ENCODE assay signal across 8 cellular contexts in the genomic region with DNA sequence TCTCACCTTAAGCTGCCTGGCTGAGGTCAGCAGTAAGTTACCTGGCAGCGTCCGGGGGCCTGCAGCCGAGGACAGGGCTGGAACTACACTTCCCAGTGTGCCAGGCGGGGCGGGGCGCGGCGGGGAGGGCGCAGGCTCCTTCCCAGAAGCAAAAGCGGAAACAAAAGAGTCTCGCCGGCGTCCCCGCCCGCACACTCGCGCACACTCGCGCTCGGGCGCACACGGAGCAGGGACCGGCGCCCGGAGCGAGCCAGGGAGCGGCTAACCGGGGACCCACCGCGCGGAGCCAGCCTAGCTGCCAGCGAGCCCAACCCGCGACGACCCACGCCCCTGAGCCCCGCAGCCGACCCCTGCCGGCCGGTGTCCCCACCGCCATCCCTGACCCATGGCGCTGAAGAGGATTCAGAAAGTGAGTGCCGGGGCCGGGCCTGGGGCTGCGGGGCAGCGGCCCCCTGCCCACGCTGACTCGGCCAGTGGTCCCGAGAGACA. TPM values are rescaled to one million over a fixed set of nuclear protein-coding genes. Genes with fewer than 3 reads are reported as not detected.
A peak's percentile ranks its signal among the peaks of the same experiment; 100 is the strongest.
DNase-seq lines count a peak whose midpoint lies in the region; ATAC-seq lines count a peak whose summit lies in the region.

A gene (plus strand): TSS at position 190 of the 489 bp plus-strand sequence. CDS start 196 bp downstream, at position 386.

- DNase-seq in A172 (ENCODE audit: low spot score) (peak; percentile 64), NCI-H2171 (lab: John Stamatoyannopoulos, UW) (peak; percentile 44), iris pigment epithelial cell (ENCODE audit: low read depth) (peak; percentile 78)
- DNase-seq in activated CD4-positive, CD25-positive, alpha-beta regulatory T cell (lab: John Stamatoyannopoulos, UW) = peak; percentile 58 to 67 (median 64)
- peak; percentile 53 to 61 for DNase-seq in central memory CD8-positive, alpha-beta T cell (ENCODE audit: low spot score in 2 of 2)
- DNase-seq in stimulated activated CD4-positive, alpha-beta T cell treated with anti-CD3 and anti-CD28 coated beads, Interleukin-12 subunit alpha, Interleukin-12 subunit beta, amount 100 ng/mL, for 48 hours (ENCODE audit: low read depth in 2 of 3, low spot score in 1 of 3) = peak; percentile 72 to 87 (median 78)

- H3K27ac Mint-ChIP-seq in central memory CD8-positive, alpha-beta T cell (ENCODE audit: low read depth) = peak within 1 kb of the TSS; percentile 68

- H3K36me3 Mint-ChIP-seq in central memory CD8-positive, alpha-beta T cell (ENCODE audit: insufficient read depth) = no peaks in the 10 kb centered on the region

- peak; percentile 89 for ATAC-seq in GM18519 (IDR thresholded peaks at IDR 0.05; ENCODE audit: low FRiP score, unreplicated experiment)
- peak; percentile 98 for ATAC-seq in HG03045 (IDR thresholded peaks at IDR 0.05; ENCODE audit: unreplicated experiment)
- ATAC-seq in central memory CD8-positive, alpha-beta T cell (replicated peaks; ENCODE audit: extremely low read depth, poor library complexity, severe bottlenecking) = peak; percentile 90

- H3K4me3 Mint-ChIP-seq in central memory CD8-positive, alpha-beta T cell = peak within 1 kb of the TSS; percentile 90

- no peaks in the 10 kb centered on the region for H3K27me3 Mint-ChIP-seq in central memory CD8-positive, alpha-beta T cell

- H3K4me1 Mint-ChIP-seq in central memory CD8-positive, alpha-beta T cell = peaks cover 30% of the 10 kb centered on the region

- no peaks in the 10 kb centered on the region for H3K9me3 Mint-ChIP-seq in central memory CD8-positive, alpha-beta T cell

RNA-seq across cellular contexts. Expression of the gene that starts here (rescaled TPM):
- 23.7 and 25.9 TPM in 2 replicates for total RNA-seq in A172 (2014; rRNA removed; shearing (Covaris generic))

Comparison
In these comparisons a context has a peak if more than half of its experiments do, and no peak if none do; other contexts are left out.
1. Peak in every context shown above with its lines: DNase-seq and ATAC-seq.